1 cellular context compared by ENCODE assay signal in the genomic region with DNA sequence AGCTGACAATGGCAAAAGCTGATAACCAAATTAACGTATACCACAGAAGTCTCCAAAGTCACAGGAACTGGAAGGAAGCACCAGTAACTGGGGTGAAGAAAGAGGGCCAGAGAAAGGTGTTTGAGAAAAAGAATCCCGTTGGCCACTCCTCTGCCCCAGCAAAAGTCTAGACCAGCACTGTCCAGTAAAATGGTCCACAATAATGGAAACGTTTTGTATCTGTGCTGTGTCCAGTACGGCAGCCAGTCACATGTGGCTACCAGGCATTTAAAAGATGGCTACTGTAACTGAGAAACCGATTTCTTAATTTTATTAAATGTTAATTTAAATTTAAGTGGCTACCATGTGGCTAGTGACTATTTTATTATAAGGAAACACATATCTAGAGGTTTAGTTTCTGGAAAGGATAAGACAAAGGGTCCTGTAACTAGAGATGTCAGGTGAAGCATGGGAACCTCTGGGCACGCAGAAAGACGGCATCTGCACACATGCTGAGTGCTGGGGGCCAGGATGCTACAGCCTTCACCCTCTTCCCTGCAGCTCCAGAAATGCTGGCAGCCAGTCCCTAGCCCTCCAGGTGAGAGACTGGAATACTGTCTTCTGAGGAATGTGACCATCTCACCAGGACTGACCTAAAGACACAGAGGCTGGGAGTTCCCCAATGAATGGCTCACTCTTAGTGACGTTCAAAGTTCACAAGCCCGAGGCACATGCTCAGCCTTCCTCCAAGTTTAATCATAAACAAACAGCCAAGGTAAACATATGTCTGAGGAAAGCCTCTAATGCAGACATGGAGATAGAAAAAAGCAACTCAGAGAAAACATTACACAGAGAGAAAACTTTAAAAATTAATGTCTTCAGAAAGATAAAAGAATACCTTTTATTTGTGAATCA.
TF ChIP-seq lines count a peak whose summit lies in the region.

No MANE protein-coding gene starts in this region.

TF ChIP-seq in HepG2, 621 proteins besides CTCF, POLR2A, EP300 and RAD21 (continued from another document and continues in another):
- TF ChIP-seq TIGD3 (CRISPR knock-in tag; IDR thresholded peaks at IDR 0.05; ENCODE audit: borderline replicate concordance) (no peak), TAF1 (CRISPR knock-in tag; IDR thresholded peaks at IDR 0.05) (peak; percentile 39; the same call in 1 of the 2 replicates), IKZF1 (IDR thresholded peaks at IDR 0.05) (no peak), ZNF75D (CRISPR knock-in tag; IDR thresholded peaks at IDR 0.05; ENCODE audit: borderline replicate concordance) (no peak), RFXANK (CRISPR knock-in tag; IDR thresholded peaks at IDR 0.05) (no peak), ZNF550 (CRISPR knock-in tag; IDR thresholded peaks at IDR 0.05; ENCODE audit: borderline replicate concordance) (no peak), ZFP36L2 (CRISPR knock-in tag; IDR thresholded peaks at IDR 0.05) (no peak), MED8 (CRISPR knock-in tag; IDR thresholded peaks at IDR 0.05; ENCODE audit: insufficient replicate concordance) (no peak), WIZ (CRISPR knock-in tag; IDR thresholded peaks at IDR 0.05) (no peak), FUBP1 (CRISPR knock-in tag; IDR thresholded peaks at IDR 0.05; ENCODE audit: borderline replicate concordance) (no peak), ZNF547 (CRISPR knock-in tag; IDR thresholded peaks at IDR 0.05) (no peak), ZNF232 (CRISPR knock-in tag; IDR thresholded peaks at IDR 0.05; ENCODE audit: borderline replicate concordance) (no peak), ARNT2 (CRISPR knock-in tag; IDR thresholded peaks at IDR 0.05; ENCODE audit: low read depth) (no peak), SMYD3 (CRISPR knock-in tag; IDR thresholded peaks at IDR 0.05) (no peak), ZNF431 (CRISPR knock-in tag; IDR thresholded peaks at IDR 0.05; ENCODE audit: borderline replicate concordance, low read depth) (no peak), ELF4 (CRISPR knock-in tag; IDR thresholded peaks at IDR 0.05; ENCODE audit: borderline replicate concordance) (no peak), RXRA (CRISPR knock-in tag; IDR thresholded peaks at IDR 0.05) (peak; percentile 72; the same call in 1 of the 2 replicates), NFIC (IDR thresholded peaks at IDR 0.05; ENCODE audit: low read length) (peak; percentile 76; the same call in 1 of the 2 replicates), SPEN (CRISPR knock-in tag; IDR thresholded peaks at IDR 0.05; ENCODE audit: low read depth) (no peak), KDM1A (CRISPR knock-in tag; IDR thresholded peaks at IDR 0.05) (no peak), ZNF354B (CRISPR knock-in tag; IDR thresholded peaks at IDR 0.05) (no peak), TFAP4 (IDR thresholded peaks at IDR 0.05; ENCODE audit: borderline replicate concordance, low read depth) (peak; percentile 65; the same call in 1 of the 2 replicates), REST (IDR thresholded peaks at IDR 0.05; ENCODE audit: borderline replicate concordance in 1 of 2, low read depth in 1 of 2, low read length in 2 of 2) (peak in 1 of 2 experiments; percentile 28; a peak in 1 of 4 replicates), NKX3-1 (CRISPR knock-in tag; IDR thresholded peaks at IDR 0.05) (no peak), U2AF1 (optimal IDR thresholded peaks at IDR 0.05; ENCODE audit: low read depth, low read length) (no peak), EHMT2 (IDR thresholded peaks at IDR 0.05; ENCODE audit: borderline replicate concordance, low read depth, low read length) (no peak), ZNF552 (CRISPR knock-in tag; IDR thresholded peaks at IDR 0.05; ENCODE audit: borderline replicate concordance) (no peak), KAT2B (IDR thresholded peaks at IDR 0.05; ENCODE audit: borderline replicate concordance, low read depth, low read length) (no peak), YEATS4 (CRISPR knock-in tag; IDR thresholded peaks at IDR 0.05; ENCODE audit: borderline replicate concordance) (peak; percentile 58; the same call in 1 of the 2 replicates), HMGXB4 (CRISPR knock-in tag; IDR thresholded peaks at IDR 0.05; ENCODE audit: borderline replicate concordance in 1 of 2, low read depth in 1 of 2) (0 out of 4 replicates have a peak, but pooled peaks of 1 of the 2 experiments have one; percentile 34), ZNF30 (CRISPR knock-in tag; IDR thresholded peaks at IDR 0.05) (no peak), ZNF33B (CRISPR knock-in tag; IDR thresholded peaks at IDR 0.05) (no peak), ADNP (CRISPR knock-in tag; IDR thresholded peaks at IDR 0.05) (no peak), ZNF256 (CRISPR knock-in tag; conservative IDR thresholded peaks at IDR 0.05) (no peak), ZNF414 (CRISPR knock-in tag; IDR thresholded peaks at IDR 0.05) (no peak), POLR2AphosphoS5 (IDR thresholded peaks at IDR 0.05; ENCODE audit: low read depth, low read length) (no peak), IRX3 (CRISPR knock-in tag; IDR thresholded peaks at IDR 0.05; ENCODE audit: borderline replicate concordance, low read depth) (no peak), TCF12 (IDR thresholded peaks at IDR 0.05) (no peak), TCF12 (CRISPR knock-in tag; IDR thresholded peaks at IDR 0.05) (no peak), THAP11 (CRISPR knock-in tag; IDR thresholded peaks at IDR 0.05) (peak; percentile 45; the same call in 1 of the 2 replicates), ZNF10 (CRISPR knock-in tag; IDR thresholded peaks at IDR 0.05; ENCODE audit: borderline replicate concordance, low read depth) (no peak), ZEB1 (IDR thresholded peaks at IDR 0.05; ENCODE audit: insufficient replicate concordance, low read depth) (peak; percentile 41)
- TF ChIP-seq, protein P1, sequence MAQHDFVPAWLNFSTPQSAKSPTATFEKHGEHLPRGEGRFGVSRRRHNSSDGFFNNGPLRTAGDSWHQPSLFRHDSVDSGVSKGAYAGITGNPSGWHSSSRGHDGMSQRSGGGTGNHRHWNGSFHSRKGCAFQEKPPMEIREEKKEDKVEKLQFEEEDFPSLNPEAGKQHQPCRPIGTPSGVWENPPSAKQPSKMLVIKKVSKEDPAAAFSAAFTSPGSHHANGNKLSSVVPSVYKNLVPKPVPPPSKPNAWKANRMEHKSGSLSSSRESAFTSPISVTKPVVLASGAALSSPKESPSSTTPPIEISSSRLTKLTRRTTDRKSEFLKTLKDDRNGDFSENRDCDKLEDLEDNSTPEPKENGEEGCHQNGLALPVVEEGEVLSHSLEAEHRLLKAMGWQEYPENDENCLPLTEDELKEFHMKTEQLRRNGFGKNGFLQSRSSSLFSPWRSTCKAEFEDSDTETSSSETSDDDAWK (CRISPR knock-in tag; IDR thresholded peaks at IDR 0.05) = no peak
- TF ChIP-seq, protein P2, sequence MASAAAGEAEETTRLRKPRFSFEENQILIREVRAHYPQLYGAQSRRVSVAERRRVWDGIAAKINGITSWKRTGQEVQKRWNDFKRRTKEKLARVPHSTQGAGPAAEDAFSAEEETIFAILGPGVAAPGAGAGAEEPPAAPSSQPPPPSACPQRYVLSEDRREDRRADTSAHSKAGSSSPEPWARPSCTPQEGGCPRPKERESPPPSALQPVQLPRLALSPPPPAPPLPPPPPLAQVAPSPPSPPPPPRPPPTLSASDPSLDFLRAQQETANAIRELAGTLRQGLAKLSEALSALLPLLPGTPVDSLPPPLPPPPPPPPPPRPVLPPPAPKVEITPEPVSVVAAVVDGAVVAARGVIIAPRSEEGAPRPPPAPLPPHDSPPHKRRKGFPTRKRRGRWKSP (CRISPR knock-in tag; IDR thresholded peaks at IDR 0.05) = no peak; the same call in 1 of the 2 replicates
- TF ChIP-seq, protein P3, sequence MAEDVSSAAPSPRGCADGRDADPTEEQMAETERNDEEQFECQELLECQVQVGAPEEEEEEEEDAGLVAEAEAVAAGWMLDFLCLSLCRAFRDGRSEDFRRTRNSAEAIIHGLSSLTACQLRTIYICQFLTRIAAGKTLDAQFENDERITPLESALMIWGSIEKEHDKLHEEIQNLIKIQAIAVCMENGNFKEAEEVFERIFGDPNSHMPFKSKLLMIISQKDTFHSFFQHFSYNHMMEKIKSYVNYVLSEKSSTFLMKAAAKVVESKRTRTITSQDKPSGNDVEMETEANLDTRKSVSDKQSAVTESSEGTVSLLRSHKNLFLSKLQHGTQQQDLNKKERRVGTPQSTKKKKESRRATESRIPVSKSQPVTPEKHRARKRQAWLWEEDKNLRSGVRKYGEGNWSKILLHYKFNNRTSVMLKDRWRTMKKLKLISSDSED (CRISPR knock-in tag; IDR thresholded peaks at IDR 0.05) = no peak
- TF ChIP-seq, protein P4, sequence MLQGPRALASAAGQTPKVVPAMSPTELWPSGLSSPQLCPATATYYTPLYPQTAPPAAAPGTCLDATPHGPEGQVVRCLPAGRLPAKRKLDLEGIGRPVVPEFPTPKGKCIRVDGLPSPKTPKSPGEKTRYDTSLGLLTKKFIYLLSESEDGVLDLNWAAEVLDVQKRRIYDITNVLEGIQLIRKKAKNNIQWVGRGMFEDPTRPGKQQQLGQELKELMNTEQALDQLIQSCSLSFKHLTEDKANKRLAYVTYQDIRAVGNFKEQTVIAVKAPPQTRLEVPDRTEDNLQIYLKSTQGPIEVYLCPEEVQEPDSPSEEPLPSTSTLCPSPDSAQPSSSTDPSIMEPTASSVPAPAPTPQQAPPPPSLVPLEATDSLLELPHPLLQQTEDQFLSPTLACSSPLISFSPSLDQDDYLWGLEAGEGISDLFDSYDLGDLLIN (CRISPR knock-in tag; IDR thresholded peaks at IDR 0.05; ENCODE audit: borderline replicate concordance) = no peak
